ENCODE assay signal across 8 cellular contexts in genomic region chr14:103332143-103332919, GRCh38. TPM values are rescaled to one million over a fixed set of nuclear protein-coding genes. Genes with fewer than 3 reads are reported as not detected.
A peak's percentile ranks its signal among the peaks of the same experiment; 100 is the strongest.
DNase-seq lines count a peak whose midpoint lies in the region; ATAC-seq and TF ChIP-seq lines count a peak whose summit lies in the region.

No MANE protein-coding gene starts in this region.

- no peak overlapping the region for H4K91ac ChIP-seq in neuronal stem cell (ENCODE audit: low read depth, low read length, poor library complexity)

- no CpG with 5 or more reads among the region's 9 CpGs for WGBS in neuronal stem cell (ENCODE audit: extremely low coverage in 2 of 2, insufficient read length in 2 of 2, insufficient replicate concordance in 1 of 2), 2 donors

- peaks cover 40% of the 10 kb centered on the region for H3K79me2 ChIP-seq in PC-3 (ENCODE audit: low read length)

- no peak for ATAC-seq in PC-3

- no peaks in the 10 kb centered on the region for H3K9me3 ChIP-seq in HEK293 (ENCODE audit: control insufficient read depth, insufficient read depth, low read depth, low read length)
- no peaks in the 10 kb centered on the region for H3K9me3 ChIP-seq in PC-3 (ENCODE audit: low read length)
- H3K9me3 ChIP-seq in neuronal stem cell (replicated peaks in 1 of 2; ENCODE audit: control insufficient read depth in 2 of 2, insufficient read depth in 1 of 2, low read depth in 1 of 2, low read length in 2 of 2), result no peaks in the 10 kb centered on the region

- no peak for TF ChIP-seq CTCF in HEK293 (tag by site-specific recombination; IDR thresholded peaks at IDR 0.05)
- TF ChIP-seq CTCF in PC-3 (conservative IDR thresholded peaks at IDR 0.05; ENCODE audit: low read depth, low read length), result no peak
- no peak for TF ChIP-seq CTCF in epithelial cell of proximal tubule (conservative IDR thresholded peaks at IDR 0.05; ENCODE audit: low read depth, low read length)

- no peaks in the 10 kb centered on the region for H3K9me2 ChIP-seq in PC-3 (replicated peaks; ENCODE audit: low read length)

- CTCF ChIA-PET in HEK293 (lab: Yijun Ruan, JAX) (interaction anchor here (0.9 kb wide), 1 partner anchor 51 kb away, joined by 3 read pairs; no protein-coding TSS in a partner anchor), PC-3 (lab: Charles Lee) (no interaction called here)

- no peak overlapping the region for H2BK120ac ChIP-seq in neuronal stem cell (ENCODE audit: low read depth, low read length)

- H3K9ac ChIP-seq in PC-3 (ENCODE audit: low read length) (no peak overlapping the region), neuronal stem cell (ENCODE audit: low read depth, low read length, poor library complexity) (no peak overlapping the region)

- no peak overlapping the region for H3K14ac ChIP-seq in neuronal stem cell (ENCODE audit: low read length)

- no peak overlapping the region for H2BK5ac ChIP-seq in neuronal stem cell (ENCODE audit: low read length)

- H4K20me1 ChIP-seq in PC-3 (ENCODE audit: low read length), result peaks cover 26% of the 10 kb centered on the region

- H3F3A ChIP-seq in PC-3 (ENCODE audit: low read length, unreplicated experiment), result no peaks in the 10 kb centered on the region

- H2AK5ac ChIP-seq in neuronal stem cell (ENCODE audit: low read depth, low read length), result no peak overlapping the region

- H3K4me2 ChIP-seq in PC-3 (ENCODE audit: low read length) (0 out of 2 replicates have a peak overlapping the region, but pooled peaks have one; percentile 1), neuronal stem cell (ENCODE audit: insufficient read depth, low read length, poor library complexity, severe bottlenecking) (no peak overlapping the region)

- H3K18ac ChIP-seq in neuronal stem cell (ENCODE audit: low read length), result no peak overlapping the region

- H3K27ac ChIP-seq in HEK293 (ENCODE audit: extremely low read depth, low read depth, low read length) (no peak overlapping the region), PC-3 (ENCODE audit: low read length) (no peak overlapping the region), neuronal stem cell (replicated peaks; ENCODE audit: low read length) (no peak overlapping the region)

- H2BK15ac ChIP-seq in neuronal stem cell (ENCODE audit: low read length), result no peak overlapping the region

- DNase-seq in PC-3 (no peak), epithelial cell of proximal tubule (ENCODE audit: low read depth) (no peak), skeletal muscle cell (ENCODE audit: low read depth) (no peak), HK-2 (ENCODE audit: unreplicated experiment) (no peak), dedifferentiated amniotic fluid mesenchymal stem cell (ENCODE audit: extremely low spot score) (no peak), NCI-H2081 (lab: John Stamatoyannopoulos, UW) (no peak), neuronal stem cell (ENCODE audit: low spot score) (no peak)

- H3K4me3 ChIP-seq in HEK293 (ENCODE audit: low read depth, low read length) (no peak overlapping the region), PC-3 (ENCODE audit: low read length) (no peak overlapping the region), epithelial cell of proximal tubule (ENCODE audit: low read depth, low read length) (peak overlapping the region; percentile 71), skeletal muscle cell (ENCODE audit: low read depth, low read length) (peak overlapping the region; percentile 70), neuronal stem cell (ENCODE audit: low read length in 2 of 2) (no peak overlapping the region)

- H3K23ac ChIP-seq in neuronal stem cell (ENCODE audit: low read depth, low read length, poor library complexity), result no peak overlapping the region

- no peak overlapping the region for H3K4ac ChIP-seq in neuronal stem cell (ENCODE audit: low read length)

- no peak overlapping the region for H2BK12ac ChIP-seq in neuronal stem cell (ENCODE audit: low read length)

- intact Hi-C loops in PC-3 (cut with micrococcal nuclease), result no loop called here

- BruUV-seq in PC-3 (replicated peaks; lab: Mats Ljungman, UMichigan), result no TSS peak

- POLR2A ChIA-PET in HEK293 (lab: Yijun Ruan, JAX), result interaction anchor here (0.6 to 1.6 kb wide), 2 partner anchors 59 to 187 kb away, joined by 3 to 4 read pairs; no protein-coding TSS in a partner anchor
- POLR2A ChIA-PET in PC-3 (lab: Charles Lee; ENCODE audit: unreplicated experiment), result no interaction called here

- no peaks in the 10 kb centered on the region for H3K27me3 ChIP-seq in PC-3 (ENCODE audit: low read length)
- peaks cover 0 to 4% (median 0%) of the 10 kb centered on the region in 3 experiments for H3K27me3 ChIP-seq in neuronal stem cell (ENCODE audit: control insufficient read depth in 3 of 3, insufficient read depth in 3 of 3, low read depth in 1 of 3, low read length in 3 of 3)

- peaks cover 6% of the 10 kb centered on the region; the same call in 1 of the 2 replicates for H3K4me1 ChIP-seq in HEK293 (ENCODE audit: control insufficient read depth, insufficient read depth, low read length)
- peaks cover 23% of the 10 kb centered on the region for H3K4me1 ChIP-seq in PC-3 (ENCODE audit: insufficient read depth, low read length)
- peaks cover 4 to 16% of the 10 kb centered on the region in 2 donors for H3K4me1 ChIP-seq in neuronal stem cell (ENCODE audit: control insufficient read depth in 2 of 2, insufficient read depth in 1 of 2, low read depth in 1 of 2, low read length in 2 of 2)

- peaks cover 17 to 26% of the 10 kb centered on the region in 2 experiments for H3K36me3 ChIP-seq in HEK293 (ENCODE audit: control insufficient read depth in 2 of 2, insufficient read depth in 1 of 2, low read length in 2 of 2)
- H3K36me3 ChIP-seq in PC-3 (ENCODE audit: low read depth, low read length), result peaks cover 26% of the 10 kb centered on the region
- H3K36me3 ChIP-seq in neuronal stem cell (replicated peaks in 1 of 2; ENCODE audit: control insufficient read depth in 2 of 2, insufficient read depth in 2 of 2, low read length in 2 of 2), result peaks cover 13 to 25% of the 10 kb centered on the region in 2 donors

- H3K79me1 ChIP-seq in neuronal stem cell (ENCODE audit: low read depth, low read length), result peaks cover 5% of the 10 kb centered on the region

- H2AFZ ChIP-seq in PC-3 (ENCODE audit: low read length) (no peak overlapping the region), neuronal stem cell (ENCODE audit: low read length) (no peak overlapping the region)

- H4K8ac ChIP-seq in neuronal stem cell (ENCODE audit: low read depth, low read length), result no peak overlapping the region

TF ChIP-seq in HEK293, 187 proteins besides CTCF, POLR2A, EP300 and RAD21:
- no peak for TF ChIP-seq ZFP41 (tag by site-specific recombination; IDR thresholded peaks at IDR 0.05; ENCODE audit: borderline replicate concordance)
- TF ChIP-seq ZBTB17 (tag by site-specific recombination; IDR thresholded peaks at IDR 0.05), result peak; percentile 71; the same call in 1 of the 2 replicates
TF ChIP-seq in HEK293: peak in this region for 1.

RNA-seq across cellular contexts. Expression of gene EIF5, which starts 1.7 kb away (rescaled TPM):
- 198 and 216 TPM in 2 replicates for total RNA-seq in PC-3 (2014; rRNA removed)
- total RNA-seq in epithelial cell of proximal tubule, result 187 and 238 TPM in 2 replicates
- polyA plus RNA-seq in neuronal stem cell (2013, experiment 1 of 2), result 304 TPM
- 312 TPM for polyA plus RNA-seq in neuronal stem cell (2013, experiment 2 of 2)

RNA-seq across cellular contexts. Expression of gene MARK3, which starts 52.9 kb away (rescaled TPM):
- total RNA-seq in PC-3 (2014; rRNA removed) (69.9 and 73.4 TPM in 2 replicates), epithelial cell of proximal tubule (47.5 and 59.3 TPM in 2 replicates)
- polyA plus RNA-seq in neuronal stem cell (2013, experiment 1 of 2), result 55.4 TPM
- 55.0 TPM for polyA plus RNA-seq in neuronal stem cell (2013, experiment 2 of 2)

Comparison
In these comparisons a context has a peak if more than half of its experiments do, and no peak if none do; other contexts are left out.
1. H3K4me3 ChIP-seq: peak in epithelial cell of proximal tubule (single experiment) and skeletal muscle cell (single experiment); none in HEK293 (single experiment), PC-3 (single experiment) and neuronal stem cell (0 of 2).